In genomic region chr4:2930135-2930805, GRCh38 we compare ENCODE assay signal across 10 cellular contexts. TPM values are rescaled to one million over a fixed set of nuclear protein-coding genes. Genes with fewer than 3 reads are reported as not detected.
DNase-seq lines count a peak whose midpoint lies in the region; ATAC-seq, FAIRE-seq and TF ChIP-seq lines count a peak whose summit lies in the region.
"Had no signal": no experiment of that assay in that cellular context is flagged by ENCODE, and none has a peak within 500 bp of the region (broad histone marks: within the 10 kb centered on the region; RNA-seq: fewer than 3 reads in every experiment).

No MANE protein-coding gene starts in this region.

- H4K20me1 ChIP-seq in K562 (replicated peaks; ENCODE audit: control insufficient read depth, insufficient read depth, low read length): 0 out of 2 replicates have a peak, but pooled peaks cover 8% of the 10 kb centered on the region

- WGBS in K562 (ENCODE audit: insufficient coverage, low coverage, missing lambda C conversion rate): 93% methylated on average over 12 of the region's 12 CpGs

- H3K4me2 ChIP-seq in K562 (ENCODE audit: insufficient read depth, low read length): no peak overlapping the region

- H3K9ac ChIP-seq in K562 (ENCODE audit: insufficient read depth in 1 of 2, low read depth in 2 of 2, low read length in 2 of 2): no peak overlapping the region

- TF ChIP-seq EP300 in K562 (IDR thresholded peaks at IDR 0.05; ENCODE audit: low read length): no peak

- BruUV-seq in K562 (replicated peaks; lab: Mats Ljungman, UMichigan): no TSS peak

- H3K27me3 Mint-ChIP-seq in CD14-positive monocyte (ENCODE audit: low read depth in 3 of 3) (peaks cover 0 to 5% (median 2%) of the 10 kb centered on the region in 3 donors), nephron (ENCODE audit: low read depth) (no peaks in the 10 kb centered on the region)

- CTCF ChIA-PET in K562 (lab: Yijun Ruan, JAX; ENCODE audit: low intra/inter-chr PET ratio): no interaction called here

- H3K4me1 Mint-ChIP-seq in CD14-positive monocyte: peaks cover 26% of the 10 kb centered on the region
- peaks cover 4% of the 10 kb centered on the region for H3K4me1 Mint-ChIP-seq in nephron

- ATAC-seq in K562: no peak
- no peak for ATAC-seq in GM18511 (IDR thresholded peaks at IDR 0.05; ENCODE audit: unreplicated experiment)
- no peak for ATAC-seq in GM18505 (IDR thresholded peaks at IDR 0.05; ENCODE audit: unreplicated experiment)

- TF ChIP-seq POLR2A in K562 (conservative IDR thresholded peaks at IDR 0.05): no peak
- no peak for TF ChIP-seq POLR2A in GM18505 (IDR thresholded peaks at IDR 0.05; ENCODE audit: borderline replicate concordance, extremely low read depth, insufficient read depth, insufficient read length)

- no peak overlapping the region for H2AFZ ChIP-seq in K562 (ENCODE audit: low read depth, low read length)

- DNase-seq in CD14-positive monocyte (ENCODE audit: low spot score) (no peak), HL-60 (ENCODE audit: low read depth in 1 of 2, low spot score in 1 of 2) (peak in 1 of 2 experiments; percentile 55), K562 (ENCODE audit: extremely low read depth in 1 of 4, low spot score in 3 of 4) (no peak), D341Med (ENCODE audit: low spot score) (no peak), UCSD-AML1 (lab: John Stamatoyannopoulos, UW; ENCODE audit: unreplicated experiment) (no peak)
- DNase-seq: mesendoderm, NCI-H526 treated with DMSO at 0.1 percent for 48 hours had no signal

- H3K27ac Mint-ChIP-seq in CD14-positive monocyte (peak overlapping the region in 4 of 7 donors; percentile 1 to 42 (median 33)), nephron (peak overlapping the region in 1 of 3 experiments; percentile 19)

- POLR2A ChIA-PET in K562 (lab: Yijun Ruan, JAX): interaction anchor here (0.6 to 1.1 kb wide), 3 partner anchors 9 to 746 kb away, joined by 3 to 4 read pairs (median 4); no protein-coding TSS in a partner anchor

- H3K79me2 ChIP-seq in K562 (ENCODE audit: control insufficient read depth, insufficient read depth, low read length): peaks cover 18% of the 10 kb centered on the region; the same call in 2 of the 3 replicates

- H3K4me3 Mint-ChIP-seq in CD14-positive monocyte (no peak overlapping the region), nephron (peak overlapping the region; percentile 17 to 58 (median 50))

- in situ Hi-C loops in K562 (cut with MboI): no loop called here

- H3K36me3 Mint-ChIP-seq in CD14-positive monocyte (peaks cover 47 to 58% of the 10 kb centered on the region in 2 donors), nephron (ENCODE audit: low read depth) (peaks cover 23% of the 10 kb centered on the region)

- H3K9me3 Mint-ChIP-seq in CD14-positive monocyte (no peaks in the 10 kb centered on the region), nephron (no peaks in the 10 kb centered on the region)

- peaks cover 0 to 45% of the 10 kb centered on the region in 2 experiments; a peak in 3 of 5 replicates for H3K4me1 ChIP-seq in K562 (replicated peaks in 1 of 2; ENCODE audit: control insufficient read depth in 2 of 2, insufficient read depth in 2 of 2, low read length in 2 of 2)

- no peaks in the 10 kb centered on the region for H3K9me1 ChIP-seq in K562 (ENCODE audit: control insufficient read depth, insufficient read depth, low read length)

- intact Hi-C loops in CD14-positive monocyte (cut with micrococcal nuclease) (loop anchor here (5.0 to 10.0 kb wide), 2 partner anchors 85 to 173 kb away; partner anchors contain the start of genes ADD1 (in 2 of the 2) and TNIP2 (in 2 of the 2)), K562 (cut with micrococcal nuclease) (no loop called here)

- peaks cover 69% of the 10 kb centered on the region; the same call in 2 of the 3 replicates for H3K36me3 ChIP-seq in K562 (ENCODE audit: control insufficient read depth, insufficient read depth, low read length)

- H3K4me3 ChIP-seq in HL-60 (replicated peaks; ENCODE audit: insufficient read depth, low read length) (peak overlapping the region; percentile 75), K562 (no peak overlapping the region)

- no peaks in the 10 kb centered on the region for H3K27me3 ChIP-seq in HL-60 (ENCODE audit: insufficient read depth, poor library complexity, severe bottlenecking)
- no peaks in the 10 kb centered on the region for H3K27me3 ChIP-seq in K562 (ENCODE audit: control insufficient read depth in 2 of 2, insufficient read depth in 2 of 2, low read length in 2 of 2)

- no peak for TF ChIP-seq RAD21 in K562 (CRISPR knock-in tag; conservative IDR thresholded peaks at IDR 0.05 in 1 of 2, IDR thresholded peaks at IDR 0.05 in 1 of 2)

- H3K27ac ChIP-seq in HL-60 (replicated peaks): peak overlapping the region; percentile 99
- no peak overlapping the region for H3K27ac ChIP-seq in K562 (ENCODE audit: extremely low read depth, low read depth, low read length)

- H3K9me3 ChIP-seq in K562 (replicated peaks; ENCODE audit: control insufficient read depth, insufficient read depth, low read depth, low read length): no peaks in the 10 kb centered on the region

- no peak for FAIRE-seq in K562 (lab: Jason Lieb, UNC)

- TF ChIP-seq CTCF in CD14-positive monocyte (IDR thresholded peaks at IDR 0.05) (no peak), HL-60 (IDR thresholded peaks at IDR 0.05; ENCODE audit: insufficient read depth, low read length) (no peak), K562 (IDR thresholded peaks at IDR 0.05 in 2 of 3, conservative IDR thresholded peaks at IDR 0.05 in 1 of 3; ENCODE audit: insufficient read depth in 2 of 3, low read depth in 1 of 3, low read length in 3 of 3) (no peak), nephron (IDR thresholded peaks at IDR 0.05; ENCODE audit: unreplicated experiment in 3 of 3) (no peak)

TF ChIP-seq in K562, 482 proteins besides CTCF, POLR2A, EP300 and RAD21:
- TF ChIP-seq ZNF133 (CRISPR knock-in tag; IDR thresholded peaks at IDR 0.05) (no peak), ATF3 (IDR thresholded peaks at IDR 0.05) (0 out of 2 replicates have a peak, but pooled peaks have one; percentile 8), ATF3 (CRISPR knock-in tag; conservative IDR thresholded peaks at IDR 0.05) (no peak)

RNA-seq across cellular contexts. Expression of gene NOP14, which starts 32.9 kb away (rescaled TPM):
- polyA plus RNA-seq in CD14-positive monocyte: 1 to 10 TPM; 3.9 to 4.3 TPM
- 31.1 and 38.1 TPM in 2 replicates for total RNA-seq in K562 (2011; cell fraction: chromatin; rRNA removed; ENCODE audit: low replicate concordance)
- total RNA-seq in K562 (2011; cell fraction: nucleolus; rRNA removed): 16.3 and 18.0 TPM in 2 replicates
- total RNA-seq in K562 (2011; cell fraction: nucleoplasm; rRNA removed): 15.6 and 17.2 TPM in 2 replicates
- total RNA-seq in K562 (2014; rRNA removed): 50.9 and 56.1 TPM in 2 replicates
- 53.8 and 55.0 TPM in 2 replicates for total RNA-seq in K562 (2014; rRNA removed; fragmentation: Illumina TruSeq; extraction: Trizol)
- 61.1 and 61.7 TPM in 2 replicates for total RNA-seq in K562 (2015; rRNA removed; fragmentation: Illumina TruSeq; extraction: Trizol)
- 69.8 and 76.0 TPM in 2 replicates for total RNA-seq in K562 (2021)
- 13.4 and 15.2 TPM in 2 replicates for polyA plus RNA-seq in K562 (2011; rRNA removed)
- 9.5 and 9.6 TPM in 2 replicates for polyA plus RNA-seq in K562 (2011; cell fraction: cytosol; rRNA removed)
- polyA plus RNA-seq in K562 (2011; cell fraction: nucleus; rRNA removed): 22.6 and 28.3 TPM in 2 replicates
- polyA plus RNA-seq in K562 (2012): 43.6 and 52.5 TPM in 2 replicates
- 62.1 and 62.4 TPM in 2 replicates for polyA plus RNA-seq in K562 (2014; fragmentation: Illumina TruSeq; extraction: Trizol)
- polyA plus RNA-seq in K562 (2014; fragmentation: Nextera tagmentation; extraction: Ambion mirVana): 10 to 100 TPM; 12.7 to 12.9 TPM
- polyA plus RNA-seq in K562 (2014; rRNA removed): 30.1 and 33.3 TPM in 2 replicates
- polyA minus RNA-seq in K562 (2011; rRNA and poly(A)+ RNA removed): 32.6 and 36.6 TPM in 2 replicates
- polyA minus RNA-seq in K562 (2011; cell fraction: cytosol; rRNA and poly(A)+ RNA removed): 25.7 and 27.8 TPM in 2 replicates
- polyA minus RNA-seq in K562 (2011; cell fraction: nucleus; rRNA and poly(A)+ RNA removed): 11.3 and 11.9 TPM in 2 replicates

RNA-seq across cellular contexts. Expression of gene GRK4, which starts 33.1 kb away (rescaled TPM):
- polyA plus RNA-seq in CD14-positive monocyte: 1 to 10 TPM; 1.1 to 1.2 TPM
- 7.9 and 8.5 TPM in 2 replicates for total RNA-seq in K562 (2011; cell fraction: chromatin; rRNA removed; ENCODE audit: low replicate concordance)
- 6.2 and 7.8 TPM in 2 replicates for total RNA-seq in K562 (2011; cell fraction: nucleolus; rRNA removed)
- 7.3 and 8.0 TPM in 2 replicates for total RNA-seq in K562 (2011; cell fraction: nucleoplasm; rRNA removed)
- total RNA-seq in K562 (2014; rRNA removed): 2.5 and 3.1 TPM in 2 replicates
- 4.5 and 4.6 TPM in 2 replicates for total RNA-seq in K562 (2014; rRNA removed; fragmentation: Illumina TruSeq; extraction: Trizol)
- 3.3 and 3.6 TPM in 2 replicates for total RNA-seq in K562 (2015; rRNA removed; fragmentation: Illumina TruSeq; extraction: Trizol)
- 4.8 and 4.9 TPM in 2 replicates for total RNA-seq in K562 (2021)
- polyA plus RNA-seq in K562 (2011; rRNA removed): 3.3 and 4.0 TPM in 2 replicates
- 2.0 and 3.8 TPM in 2 replicates for polyA plus RNA-seq in K562 (2011; cell fraction: cytosol; rRNA removed)
- 2.5 and 2.9 TPM in 2 replicates for polyA plus RNA-seq in K562 (2011; cell fraction: nucleus; rRNA removed)
- 3.1 and 3.7 TPM in 2 replicates for polyA plus RNA-seq in K562 (2012)
- polyA plus RNA-seq in K562 (2014; fragmentation: Illumina TruSeq; extraction: Trizol): 2.6 and 3.0 TPM in 2 replicates
- polyA plus RNA-seq in K562 (2014; fragmentation: Nextera tagmentation; extraction: Ambion mirVana): 1 to 10 TPM; 1.1 to 1.2 TPM
- 2.6 and 2.9 TPM in 2 replicates for polyA plus RNA-seq in K562 (2014; rRNA removed)
- polyA minus RNA-seq in K562 (2011; rRNA and poly(A)+ RNA removed): 3.0 and 3.2 TPM in 2 replicates
- polyA minus RNA-seq in K562 (2011; cell fraction: cytosol; rRNA and poly(A)+ RNA removed): 2.3 and 2.4 TPM in 2 replicates
- 1.9 and 3.2 TPM in 2 replicates for polyA minus RNA-seq in K562 (2011; cell fraction: nucleus; rRNA and poly(A)+ RNA removed)

Comparison
In these comparisons a context has a peak if more than half of its experiments do, and no peak if none do; other contexts are left out.
1. H3K4me3 Mint-ChIP-seq: peak in nephron (3 of 3); none in CD14-positive monocyte (0 of 2).